Comparison of ENCODE assay signal across 15 cellular contexts in the genomic region with DNA sequence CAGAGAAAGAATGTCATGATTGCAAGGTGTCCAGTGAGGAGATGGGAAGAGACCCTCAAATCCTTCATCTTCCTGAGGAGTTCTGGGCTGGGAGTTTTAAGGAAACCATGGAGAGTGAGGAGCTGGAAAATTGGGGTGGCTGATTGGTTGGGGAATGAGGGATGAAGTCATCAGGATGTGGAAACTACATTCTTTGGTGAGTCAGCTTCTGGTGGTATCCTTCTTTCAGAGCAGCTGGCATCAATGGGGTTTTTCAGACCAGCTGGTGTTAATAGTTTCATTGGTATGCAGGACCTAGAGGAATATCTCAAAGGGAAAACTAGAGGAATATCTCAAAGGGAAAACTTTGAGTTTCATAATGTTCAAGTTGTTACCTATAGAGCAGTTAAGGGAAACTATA. TPM values are rescaled to one million over a fixed set of nuclear protein-coding genes. Genes with fewer than 3 reads are reported as not detected.
DNase-seq lines count a peak whose midpoint lies in the region; ATAC-seq and TF ChIP-seq lines count a peak whose summit lies in the region.
"Had no signal": no experiment of that assay in that cellular context is flagged by ENCODE, and none has a peak within 500 bp of the region (broad histone marks: within the 10 kb centered on the region; RNA-seq: fewer than 3 reads in every experiment).

No MANE protein-coding gene starts in this region.

- H3K36me3 Mint-ChIP-seq in activated CD8-positive, alpha-beta T cell treated with anti-CD3 and anti-CD28 coated beads, Interleukin-2, amount 10 ng/mL, durations not matched to agents 7 days and 5 days (ENCODE audit: low read depth), result no peaks in the 10 kb centered on the region
- H3K36me3 Mint-ChIP-seq: activated naive CD8-positive, alpha-beta T cell had no signal

- DNase-seq in AG20443 (ENCODE audit: low spot score), result peak; percentile 79
- DNase-seq in M059J (ENCODE audit: low read depth), result peak; percentile 74
- peak; percentile 77 for DNase-seq in dedifferentiated amniotic fluid mesenchymal stem cell (ENCODE audit: extremely low spot score)
- DNase-seq in lung (ENCODE audit: low spot score), result no peak
- no peak for DNase-seq in activated CD8-positive, alpha-beta memory T cell treated with anti-CD3 and anti-CD28 coated beads for 24 hours
- no peak for DNase-seq in activated CD8-positive, alpha-beta T cell treated with anti-CD3 and anti-CD28 coated beads, Interleukin-2, amount 10 ng/mL, durations not matched to agents 7 days and 5 days
- no peak for DNase-seq in KBM-7
- DNase-seq: activated CD4-positive, alpha-beta T cell treated with anti-CD3 and anti-CD28 coated beads for 1 hour; COR-L47; NCI-H146; stimulated activated CD4-positive, alpha-beta T cell treated with anti-CD3 and anti-CD28 coated beads, Interleukin-4, amount 100 ng/mL, for 4 hours had no signal

- H3K27me3 ChIP-seq in lung (ENCODE audit: control insufficient read depth, insufficient read depth), result no peaks in the 10 kb centered on the region

- no peaks in the 10 kb centered on the region for H3K4me1 Mint-ChIP-seq in activated CD8-positive, alpha-beta T cell treated with anti-CD3 and anti-CD28 coated beads, Interleukin-2, amount 10 ng/mL, durations not matched to agents 7 days and 5 days (ENCODE audit: low read depth)

- no peak overlapping the region for H3K4me3 Mint-ChIP-seq in activated CD8-positive, alpha-beta T cell treated with anti-CD3 and anti-CD28 coated beads, Interleukin-2, amount 10 ng/mL, durations not matched to agents 7 days and 5 days
- H3K4me3 Mint-ChIP-seq: activated naive CD8-positive, alpha-beta T cell; nephron had no signal

- no peaks in the 10 kb centered on the region for H3K9me3 Mint-ChIP-seq in activated CD8-positive, alpha-beta T cell treated with anti-CD3 and anti-CD28 coated beads, Interleukin-2, amount 10 ng/mL, durations not matched to agents 7 days and 5 days (ENCODE audit: insufficient read depth)
- H3K9me3 Mint-ChIP-seq: nephron had no signal

- peaks cover 0 to 7% of the 10 kb centered on the region in 2 donors for H3K4me1 ChIP-seq in lung (ENCODE audit: control insufficient read depth in 2 of 2, insufficient read depth in 2 of 2, low read length in 2 of 2)

- POLR2A ChIA-PET in activated CD8-positive, alpha-beta T cell treated with anti-CD3 and anti-CD28 coated beads, Interleukin-2, amount 10 ng/mL, durations not matched to agents 7 days and 5 days (lab: Charles Lee), result no interaction called here

- in situ Hi-C loops in KBM-7 (cut with MboI; ENCODE audit: low pct_unique_long_range_greater_than_20kb, low sequenced_read_pairs), result no loop called here

- ATAC-seq in lung (ENCODE audit: insufficient read depth, low FRiP score) (peak; percentile 38), HG03521 (IDR thresholded peaks at IDR 0.05; ENCODE audit: unreplicated experiment) (no peak)
- ATAC-seq in activated CD8-positive, alpha-beta T cell treated with anti-CD3 and anti-CD28 coated beads, Interleukin-2, amount 10 ng/mL, durations not matched to agents 7 days and 5 days, result no peak
- ATAC-seq: Panc1 had no signal

- H3K27ac Mint-ChIP-seq in activated CD8-positive, alpha-beta T cell treated with anti-CD3 and anti-CD28 coated beads, Interleukin-2, amount 10 ng/mL, durations not matched to agents 7 days and 5 days, result no peak overlapping the region
- H3K27ac Mint-ChIP-seq: activated naive CD8-positive, alpha-beta T cell; nephron had no signal

- TF ChIP-seq CTCF in lung (IDR thresholded peaks at IDR 0.05; ENCODE audit: control extremely low read depth, extremely low read depth), result no peak

- no peaks in the 10 kb centered on the region for H3K9me3 ChIP-seq in lung (ENCODE audit: control insufficient read depth in 2 of 2, insufficient read depth in 1 of 2, low read length in 1 of 2)

- CTCF ChIA-PET in activated CD8-positive, alpha-beta T cell treated with anti-CD3 and anti-CD28 coated beads, Interleukin-2, amount 10 ng/mL, durations not matched to agents 7 days and 5 days (lab: Charles Lee), result no interaction called here

- no peak overlapping the region for H3K27ac ChIP-seq in lung (ENCODE audit: low read depth in 1 of 2, low read length in 1 of 2)

- no peak overlapping the region for H3K4me3 ChIP-seq in lung

- H3K36me3 ChIP-seq in lung (ENCODE audit: control insufficient read depth in 2 of 2, insufficient read depth in 2 of 2, low read length in 2 of 2), result peaks cover 0 to 2% of the 10 kb centered on the region in 2 donors

- no peaks in the 10 kb centered on the region for H3K27me3 Mint-ChIP-seq in activated CD8-positive, alpha-beta T cell treated with anti-CD3 and anti-CD28 coated beads, Interleukin-2, amount 10 ng/mL, durations not matched to agents 7 days and 5 days (ENCODE audit: low read depth)
- H3K27me3 Mint-ChIP-seq: activated naive CD8-positive, alpha-beta T cell had no signal

RNA-seq across cellular contexts. Expression of a gene that starts 45.2 kb away (rescaled TPM):
- total RNA-seq in M059J (2014; rRNA removed; shearing (Covaris generic)), result not detected in 2 replicates
- 10 to 100 TPM; 10.3 to 24.4 TPM for total RNA-seq in lung
- 1 to 10 TPM; 1.4 to 2.2 TPM for polyA plus RNA-seq in lung
- not detected for total RNA-seq in activated CD8-positive, alpha-beta T cell treated with anti-CD3 and anti-CD28 coated beads, Interleukin-2, amount 10 ng/mL, durations not matched to agents 7 days and 5 days

Comparison
In these comparisons a context has a peak if more than half of its experiments do, and no peak if none do; other contexts are left out.
1. DNase-seq: peak in AG20443 (single experiment), M059J (single experiment) and dedifferentiated amniotic fluid mesenchymal stem cell (single experiment); none in lung (single experiment), activated CD8-positive, alpha-beta memory T cell treated with anti-CD3 and anti-CD28 coated beads for 24 hours (single experiment), activated CD8-positive, alpha-beta T cell treated with anti-CD3 and anti-CD28 coated beads, Interleukin-2, amount 10 ng/mL, durations not matched to agents 7 days and 5 days (single experiment) and KBM-7 (single experiment).
2. RNA of a gene that starts 45.2 kb away (total RNA-seq): 10.3 to 24.4 TPM in lung; not detected in M059J and not detected in activated CD8-positive, alpha-beta T cell treated with anti-CD3 and anti-CD28 coated beads, Interleukin-2, amount 10 ng/mL, durations not matched to agents 7 days and 5 days; every median in the first group is over 10 times any median in the second.